10 cellular contexts compared by ENCODE assay signal in genomic region chr12:92341333-92341691, GRCh38.
DNase-seq lines count a peak whose midpoint lies in the region; ATAC-seq, FAIRE-seq and TF ChIP-seq lines count a peak whose summit lies in the region.
"Had no signal": no experiment of that assay in that cellular context is flagged by ENCODE, and none has a peak within 500 bp of the region (broad histone marks: within the 10 kb centered on the region; RNA-seq: fewer than 3 reads in every experiment).

No MANE protein-coding gene starts in this region.

- H3K36me3 Mint-ChIP-seq in T-helper 17 cell (ENCODE audit: low read depth), result no peaks in the 10 kb centered on the region

- H3K9me3 ChIP-seq in T-helper 17 cell (ENCODE audit: control insufficient read depth, low read length, poor library complexity, severe bottlenecking) (no peaks in the 10 kb centered on the region), mesenchymal stem cell (ENCODE audit: control insufficient read depth, low read length) (no peaks in the 10 kb centered on the region)

- H3K9ac ChIP-seq in mesenchymal stem cell (ENCODE audit: low read length), result no peak overlapping the region

- no peak overlapping the region for H3K27ac ChIP-seq in mesenchymal stem cell (ENCODE audit: low read length, poor library complexity, severe bottlenecking)
- H3K27ac ChIP-seq: VCaP had no signal

- FAIRE-seq in RCC 7860 (lab: Jason Lieb, UNC), result no peak

- no peak overlapping the region for H3K4me2 ChIP-seq in mesenchymal stem cell (ENCODE audit: low read length, poor library complexity, severe bottlenecking)

- H3K4me1 Mint-ChIP-seq in T-helper 17 cell, result peaks cover 4% of the 10 kb centered on the region

- intact Hi-C loops in Right ventricle myocardium superior (cut with DNase I), result no loop called here

- H3K36me3 ChIP-seq in GM06990 (ENCODE audit: control insufficient read depth, insufficient read depth, low read length) (no peaks in the 10 kb centered on the region), mesenchymal stem cell (ENCODE audit: control insufficient read depth in 1 of 2, insufficient read depth in 2 of 2, low read depth in 1 of 2, low read length in 2 of 2) (no peaks in the 10 kb centered on the region)

- no peak for TF ChIP-seq CTCF in GM06990 (IDR thresholded peaks at IDR 0.05; ENCODE audit: insufficient read depth, low read length, poor library complexity, severe bottlenecking)

- H2AFZ ChIP-seq in mesenchymal stem cell (ENCODE audit: low read depth, low read length), result no peak overlapping the region

- H3K27ac Mint-ChIP-seq in T-helper 17 cell, result peak overlapping the region; percentile 67

- no peaks in the 10 kb centered on the region for H3K27me3 ChIP-seq in GM06990 (replicated peaks; ENCODE audit: control insufficient read depth, insufficient read depth, low read length)
- H3K27me3 ChIP-seq in mesenchymal stem cell (ENCODE audit: control insufficient read depth in 1 of 2, insufficient read depth in 1 of 2, low read length in 2 of 2), result no peaks in the 10 kb centered on the region

- whole genome bisulfite sequencing in mesenchymal stem cell, result 76% methylated on average over 9 of the region's 11 CpGs

- H3K4me1 ChIP-seq in mesenchymal stem cell (ENCODE audit: control insufficient read depth, insufficient read depth, low read depth, low read length), result no peaks in the 10 kb centered on the region

- no peak overlapping the region for H3K23ac ChIP-seq in mesenchymal stem cell (ENCODE audit: low read length in 2 of 2)

- no peaks in the 10 kb centered on the region for H3K27me3 Mint-ChIP-seq in T-helper 17 cell

- H3K14ac ChIP-seq in mesenchymal stem cell (ENCODE audit: low read length in 2 of 2), result no peak overlapping the region

- H2BK12ac ChIP-seq in mesenchymal stem cell (ENCODE audit: low read length in 2 of 2), result no peak overlapping the region

- peak overlapping the region; percentile 49 for H2BK120ac ChIP-seq in mesenchymal stem cell (ENCODE audit: low read depth, low read length)

- H2BK15ac ChIP-seq in mesenchymal stem cell (ENCODE audit: low read depth, poor library complexity, severe bottlenecking), result no peak overlapping the region

- H3K4me3 ChIP-seq in GM06990 (replicated peaks; ENCODE audit: low read depth, low read length), result peak overlapping the region; percentile 60
- H3K4me3 ChIP-seq in mesenchymal stem cell (ENCODE audit: insufficient read depth in 1 of 2, low read depth in 1 of 2, low read length in 2 of 2), result no peak overlapping the region

- H3K79me1 ChIP-seq in mesenchymal stem cell (replicated peaks; ENCODE audit: low read length, poor library complexity, severe bottlenecking), result no peaks in the 10 kb centered on the region

- ATAC-seq in GM21786 (IDR thresholded peaks at IDR 0.05; ENCODE audit: unreplicated experiment), result peak; percentile 48
- ATAC-seq in T-helper 17 cell, result no peak
- ATAC-seq in HG03108 (IDR thresholded peaks at IDR 0.05; ENCODE audit: unreplicated experiment), result no peak
- ATAC-seq in Right ventricle myocardium superior (ENCODE audit: poor library complexity), result no peak

- peak overlapping the region; percentile 21 to 62 for H3K18ac ChIP-seq in mesenchymal stem cell (ENCODE audit: low read depth in 1 of 2, low read length in 2 of 2)

- no peak overlapping the region for H2AK5ac ChIP-seq in mesenchymal stem cell (ENCODE audit: low read length, severe bottlenecking)

- no peak overlapping the region for H4K91ac ChIP-seq in mesenchymal stem cell (ENCODE audit: low read length)

- peak overlapping the region; percentile 49 for H4K8ac ChIP-seq in mesenchymal stem cell (ENCODE audit: low read length)

- DNase-seq in GM06990 (ENCODE audit: extremely low read depth, insufficient read length) (no peak), T-helper 17 cell (no peak), mesenchymal stem cell (peak; percentile 12), RCC 7860 (ENCODE audit: low spot score) (no peak), Right ventricle myocardium superior (no peak), GM19240 (ENCODE audit: insufficient read length, low spot score) (no peak)
- DNase-seq: NCI-H1436 treated with DMSO at 0.1 percent for 48 hours had no signal

- H2BK5ac ChIP-seq in mesenchymal stem cell (ENCODE audit: low read depth, low read length, poor library complexity, severe bottlenecking), result no peak overlapping the region

- no peak overlapping the region for H3K4me3 Mint-ChIP-seq in T-helper 17 cell

- H3K4ac ChIP-seq in mesenchymal stem cell (ENCODE audit: low read depth in 1 of 2, low read length in 2 of 2), result no peak overlapping the region
